1 cellular context compared by ENCODE assay signal in the genomic region with DNA sequence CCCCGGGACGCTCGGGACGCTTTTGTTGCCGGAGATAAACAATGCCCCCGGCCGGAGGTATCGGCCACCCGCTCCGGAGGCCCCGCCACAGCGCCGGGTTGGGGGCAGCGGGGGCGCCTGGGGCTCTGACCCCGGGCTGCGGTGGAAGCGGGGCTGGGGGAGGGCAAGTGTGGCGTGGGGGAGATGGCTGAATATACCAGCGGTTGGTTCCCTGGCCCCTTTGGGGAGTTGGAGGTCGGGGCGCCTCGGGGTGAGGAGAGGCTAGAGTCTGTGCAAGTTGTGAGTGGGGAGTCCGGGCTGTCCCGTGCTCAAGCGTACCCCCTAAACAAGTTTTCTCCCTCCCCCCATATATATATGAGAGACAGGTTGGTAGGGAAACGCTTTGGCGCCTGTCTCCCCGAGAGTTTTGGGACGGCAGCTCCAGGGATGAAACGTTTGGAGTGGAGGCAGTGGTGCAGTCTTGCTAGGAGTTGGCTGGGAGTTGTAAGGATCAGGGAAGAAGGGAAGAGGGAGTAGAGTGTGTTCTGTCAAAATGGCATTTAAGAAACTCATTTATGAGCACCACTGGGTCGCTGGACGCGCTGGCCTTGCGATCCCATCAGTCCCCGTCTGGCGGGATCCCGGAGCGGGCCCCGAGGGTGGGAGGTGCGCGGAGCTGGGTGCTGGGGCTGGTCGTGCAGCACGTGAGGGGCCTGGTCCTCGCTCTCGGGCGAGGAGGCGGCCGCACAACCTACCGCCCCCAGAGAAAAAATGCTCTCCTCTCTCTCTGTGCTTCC.
A peak's percentile ranks its signal among the peaks of the same experiment; 100 is the strongest.
TF ChIP-seq lines count a peak whose summit lies in the region.

No MANE protein-coding gene starts in this region.

TF ChIP-seq in HepG2, 621 proteins besides CTCF, POLR2A, EP300 and RAD21 (continues in another document):
- TF ChIP-seq NFRKB (IDR thresholded peaks at IDR 0.05): no peak
- TF ChIP-seq TMF1 (CRISPR knock-in tag; IDR thresholded peaks at IDR 0.05; ENCODE audit: low read depth): no peak
- 0 out of 2 replicates have a peak, but pooled peaks have one; percentile 13 for TF ChIP-seq KDM5A (IDR thresholded peaks at IDR 0.05; ENCODE audit: borderline replicate concordance, low read length)
- no peak for TF ChIP-seq NBN (conservative IDR thresholded peaks at IDR 0.05)
- TF ChIP-seq MEF2D (CRISPR knock-in tag; IDR thresholded peaks at IDR 0.05): no peak
- no peak for TF ChIP-seq ZNF850 (CRISPR knock-in tag; conservative IDR thresholded peaks at IDR 0.05)
- TF ChIP-seq SP5 (CRISPR knock-in tag; IDR thresholded peaks at IDR 0.05; ENCODE audit: borderline replicate concordance, low read depth): no peak
- TF ChIP-seq ZNF644 (CRISPR knock-in tag; IDR thresholded peaks at IDR 0.05; ENCODE audit: low read depth): no peak
- no peak for TF ChIP-seq ZNF430 (CRISPR knock-in tag; IDR thresholded peaks at IDR 0.05)
- TF ChIP-seq, protein P1, sequence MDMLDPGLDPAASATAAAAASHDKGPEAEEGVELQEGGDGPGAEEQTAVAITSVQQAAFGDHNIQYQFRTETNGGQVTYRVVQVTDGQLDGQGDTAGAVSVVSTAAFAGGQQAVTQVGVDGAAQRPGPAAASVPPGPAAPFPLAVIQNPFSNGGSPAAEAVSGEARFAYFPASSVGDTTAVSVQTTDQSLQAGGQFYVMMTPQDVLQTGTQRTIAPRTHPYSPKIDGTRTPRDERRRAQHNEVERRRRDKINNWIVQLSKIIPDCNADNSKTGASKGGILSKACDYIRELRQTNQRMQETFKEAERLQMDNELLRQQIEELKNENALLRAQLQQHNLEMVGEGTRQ (IDR thresholded peaks at IDR 0.05; ENCODE audit: low read depth, low read length): peak; percentile 23; the same call in 1 of the 2 replicates
- TF ChIP-seq, protein P1 (CRISPR knock-in tag; IDR thresholded peaks at IDR 0.05; ENCODE audit: borderline replicate concordance): no peak
- no peak for TF ChIP-seq SMARCC2 (IDR thresholded peaks at IDR 0.05)
- TF ChIP-seq ZFY (CRISPR knock-in tag; IDR thresholded peaks at IDR 0.05): peak; percentile 68; the same call in 1 of the 2 replicates
- no peak for TF ChIP-seq ZNF558 (CRISPR knock-in tag; IDR thresholded peaks at IDR 0.05; ENCODE audit: borderline replicate concordance)
- TF ChIP-seq ZNF790 (CRISPR knock-in tag; IDR thresholded peaks at IDR 0.05; ENCODE audit: borderline replicate concordance): 0 out of 2 replicates have a peak, but pooled peaks have one; percentile 42
- 0 out of 2 replicates have a peak, but pooled peaks have one; percentile 17 for TF ChIP-seq DNMT3B (CRISPR knock-in tag; conservative IDR thresholded peaks at IDR 0.05)
- no peak for TF ChIP-seq KIAA2018 (CRISPR knock-in tag; IDR thresholded peaks at IDR 0.05; ENCODE audit: borderline replicate concordance)
- TF ChIP-seq HMGXB4 (CRISPR knock-in tag; IDR thresholded peaks at IDR 0.05; ENCODE audit: borderline replicate concordance in 1 of 2, low read depth in 1 of 2): no peak; a peak in 1 of 4 replicates
- no peak for TF ChIP-seq SATB2 (CRISPR knock-in tag; IDR thresholded peaks at IDR 0.05)
- no peak for TF ChIP-seq NFATC3 (CRISPR knock-in tag; IDR thresholded peaks at IDR 0.05)
- TF ChIP-seq ZNF609 (CRISPR knock-in tag; IDR thresholded peaks at IDR 0.05; ENCODE audit: borderline replicate concordance): no peak
- TF ChIP-seq HOXD1 (CRISPR knock-in tag; IDR thresholded peaks at IDR 0.05): no peak
- TF ChIP-seq ZNF460 (CRISPR knock-in tag; IDR thresholded peaks at IDR 0.05; ENCODE audit: borderline replicate concordance): no peak
- no peak for TF ChIP-seq AHDC1 (CRISPR knock-in tag; IDR thresholded peaks at IDR 0.05; ENCODE audit: borderline replicate concordance)
- TF ChIP-seq SP2 (CRISPR knock-in tag; IDR thresholded peaks at IDR 0.05): no peak
- 0 out of 2 replicates have a peak, but pooled peaks have one; percentile 23 for TF ChIP-seq KMT2B (CRISPR knock-in tag; IDR thresholded peaks at IDR 0.05)
- peak; percentile 65 for TF ChIP-seq ZFX (CRISPR knock-in tag; IDR thresholded peaks at IDR 0.05; ENCODE audit: low read depth)
